ENCODE assay signal across 1 cellular context in genomic region chr2:3377612-3378432, GRCh38.
A peak's percentile ranks its signal among the peaks of the same experiment; 100 is the strongest.
TF ChIP-seq lines count a peak whose summit lies in the region.

Gene EIPR1, minus strand, starts transcription at chr2:3377818. Its CDS starts 129 bp downstream, at chr2:3377689.

TF ChIP-seq in K562, 482 proteins besides CTCF, POLR2A, EP300 and RAD21 (continued from another document and continues in another):
- TF ChIP-seq AFF4 (CRISPR knock-in tag; IDR thresholded peaks at IDR 0.05) (peak; percentile 82), ZNF316 (IDR thresholded peaks at IDR 0.05) (peak; percentile 94), HDAC2 (IDR thresholded peaks at IDR 0.05) (peak; percentile 78; the same call in 1 of the 2 replicates), ZNF512 (tag; IDR thresholded peaks at IDR 0.05) (no peak), DLX4 (CRISPR knock-in tag; IDR thresholded peaks at IDR 0.05) (no peak), ZNF639 (CRISPR knock-in tag; conservative IDR thresholded peaks at IDR 0.05 in 1 of 2, IDR thresholded peaks at IDR 0.05 in 1 of 2) (peak in 1 of 2 experiments; percentile 84; a peak in 2 of 4 replicates), SP1 (CRISPR knock-in tag; IDR thresholded peaks at IDR 0.05) (peak; percentile 62; the same call in 1 of the 2 replicates), MYNN (IDR thresholded peaks at IDR 0.05) (0 out of 2 replicates have a peak, but pooled peaks have one; percentile 16), MYNN (CRISPR knock-in tag; IDR thresholded peaks at IDR 0.05) (no peak), BACH1 (tag; IDR thresholded peaks at IDR 0.05) (no peak), JUNB (CRISPR knock-in tag; conservative IDR thresholded peaks at IDR 0.05) (no peak), FOS (IDR thresholded peaks at IDR 0.05; ENCODE audit: extremely low read depth, insufficient read length) (peak; percentile 47), CTBP1 (IDR thresholded peaks at IDR 0.05; ENCODE audit: borderline replicate concordance) (peak; percentile 60; the same call in 1 of the 2 replicates), TCF7 (IDR thresholded peaks at IDR 0.05; ENCODE audit: borderline replicate concordance) (peak; percentile 45; the same call in 1 of the 2 replicates), HDAC1 (IDR thresholded peaks at IDR 0.05) (peak in 1 of 2 experiments; percentile 99; a peak in 2 of 4 replicates), SNAPC5 (CRISPR knock-in tag; IDR thresholded peaks at IDR 0.05) (no peak), ARID3A (IDR thresholded peaks at IDR 0.05; ENCODE audit: borderline replicate concordance, low read depth, low read length) (no peak), E2F3 (CRISPR knock-in tag; IDR thresholded peaks at IDR 0.05) (peak; percentile 58; the same call in 1 of the 2 replicates), ZNF224 (CRISPR knock-in tag; IDR thresholded peaks at IDR 0.05) (no peak), ZBTB33 (CRISPR knock-in tag; IDR thresholded peaks at IDR 0.05) (0 out of 2 replicates have a peak, but pooled peaks have one; percentile 48), RBM22 (IDR thresholded peaks at IDR 0.05; ENCODE audit: low read depth, low read length, poor library complexity, severe bottlenecking) (peak; percentile 45), POLR2H (tag; IDR thresholded peaks at IDR 0.05; ENCODE audit: low read depth) (peak; percentile 80), E2F5 (CRISPR knock-in tag; IDR thresholded peaks at IDR 0.05) (0 out of 2 replicates have a peak, but pooled peaks have one; percentile 80), POU5F1 (IDR thresholded peaks at IDR 0.05; ENCODE audit: borderline replicate concordance, low read depth, low read length, partially characterized antibody) (peak; percentile 96), PCBP2 (IDR thresholded peaks at IDR 0.05; ENCODE audit: low read depth, low read length, poor library complexity, severe bottlenecking) (no peak), SRF (CRISPR knock-in tag; IDR thresholded peaks at IDR 0.05) (no peak; a peak in 1 of 4 replicates), RBM25 (IDR thresholded peaks at IDR 0.05; ENCODE audit: low read depth, low read length, severe bottlenecking) (peak; percentile 40), GTF2A2 (tag; IDR thresholded peaks at IDR 0.05) (no peak), YY1 (IDR thresholded peaks at IDR 0.05; ENCODE audit: borderline replicate concordance in 1 of 3, control insufficient read depth in 1 of 3, extremely low read depth in 1 of 3, insufficient read depth in 3 of 3, insufficient read length in 1 of 3, insufficient replicate concordance in 2 of 3, low read depth in 1 of 3, low read length in 2 of 3) (peak; percentile 6 to 71 (median 62)), POLR2AphosphoS5 (IDR thresholded peaks at IDR 0.05; ENCODE audit: control insufficient read depth, insufficient read depth, low read depth, low read length) (peak; percentile 72; the same call in 1 of the 2 replicates), FUS (optimal IDR thresholded peaks at IDR 0.05; ENCODE audit: low read depth, low read length) (no peak), ZNF668 (CRISPR knock-in tag; IDR thresholded peaks at IDR 0.05) (no peak), CBX5 (IDR thresholded peaks at IDR 0.05; ENCODE audit: borderline replicate concordance, low read depth) (0 out of 2 replicates have a peak, but pooled peaks have one; percentile 15), FOXK2 (conservative IDR thresholded peaks at IDR 0.05 in 1 of 2, IDR thresholded peaks at IDR 0.05 in 1 of 2; ENCODE audit: low read depth in 2 of 2) (peak; percentile 83 to 84; a peak in 3 of 4 replicates), BCOR (IDR thresholded peaks at IDR 0.05) (0 out of 2 replicates have a peak, but pooled peaks have one; percentile 44), BCL6 (CRISPR knock-in tag; IDR thresholded peaks at IDR 0.05) (no peak), ZC3H11A (IDR thresholded peaks at IDR 0.05; ENCODE audit: low read depth, low read length) (no peak), SMC3 (conservative IDR thresholded peaks at IDR 0.05; ENCODE audit: insufficient read depth, low read depth, low read length) (no peak), TFAM (CRISPR knock-in tag; conservative IDR thresholded peaks at IDR 0.05) (no peak), CREM (IDR thresholded peaks at IDR 0.05; ENCODE audit: low read depth) (peak; percentile 93), ETS2 (tag; IDR thresholded peaks at IDR 0.05; ENCODE audit: borderline replicate concordance, poor library complexity, severe bottlenecking) (no peak), SNIP1 (IDR thresholded peaks at IDR 0.05; ENCODE audit: low read depth) (no peak), HBP1 (CRISPR knock-in tag; IDR thresholded peaks at IDR 0.05) (peak; percentile 99), ZNF644 (tag; IDR thresholded peaks at IDR 0.05; ENCODE audit: low read depth) (0 out of 2 replicates have a peak, but pooled peaks have one; percentile 25), BCLAF1 (IDR thresholded peaks at IDR 0.05; ENCODE audit: borderline replicate concordance in 1 of 2, control insufficient read depth in 1 of 2, low read depth in 2 of 2, low read length in 1 of 2) (0 out of 4 replicates have a peak, but pooled peaks of 1 of the 2 experiments have one; percentile 33), GATAD2A (IDR thresholded peaks at IDR 0.05) (no peak)
